ENCODE assay signal across 8 cellular contexts in the genomic region with DNA sequence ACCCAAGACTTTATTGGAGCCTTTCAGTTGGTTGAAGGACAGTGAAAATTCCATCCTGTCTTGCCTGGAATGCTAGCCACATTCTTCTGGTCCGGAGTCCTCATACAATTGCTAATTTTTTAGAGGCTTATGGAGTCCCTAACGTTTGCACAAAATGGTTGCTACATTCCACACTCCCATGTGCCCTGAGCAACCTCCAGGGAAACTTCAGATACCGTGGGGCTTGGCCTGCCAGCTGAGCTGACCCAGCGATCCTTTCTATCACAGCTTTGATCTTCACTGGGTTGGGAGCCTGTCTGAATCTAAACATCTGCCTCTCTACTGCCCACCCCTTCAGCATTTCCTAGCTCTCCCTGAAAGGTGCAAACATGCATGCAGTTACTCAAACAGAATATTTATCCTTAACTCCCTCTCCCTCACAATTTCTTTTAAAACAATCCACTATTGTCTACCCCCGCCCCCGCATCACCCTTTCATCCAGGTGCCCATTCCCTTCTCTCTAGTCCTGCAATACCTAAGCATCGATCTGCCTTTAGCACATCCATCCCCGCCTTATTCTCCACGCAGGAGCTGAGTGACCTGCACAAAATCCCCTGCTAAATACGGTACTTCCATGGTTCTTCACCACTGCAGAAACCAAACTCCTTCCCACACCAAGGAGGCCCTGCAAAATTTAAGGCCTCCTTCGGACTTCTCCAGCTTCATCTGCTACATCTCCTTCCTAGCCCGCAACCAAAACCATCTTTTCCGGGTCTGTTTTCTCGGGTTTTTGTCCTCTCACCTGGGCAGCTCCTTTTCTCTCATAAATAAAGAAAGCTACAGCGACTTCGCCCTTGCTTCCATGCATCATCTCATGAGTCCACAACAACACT. TPM values are rescaled to one million over a fixed set of nuclear protein-coding genes. Genes with fewer than 3 reads are reported as not detected.
DNase-seq lines count a peak whose midpoint lies in the region; ATAC-seq, FAIRE-seq and TF ChIP-seq lines count a peak whose summit lies in the region.

No MANE protein-coding gene starts in this region.

- peak overlapping the region; percentile 98 for H2AFZ ChIP-seq in keratinocyte (ENCODE audit: control insufficient read depth, low read length)

- no peak for TF ChIP-seq EP300 in A549 (IDR thresholded peaks at IDR 0.05)
- no peak for TF ChIP-seq EP300 in suprapubic skin (IDR thresholded peaks at IDR 0.05)

- peaks cover 36% of the 10 kb centered on the region for H3K4me1 ChIP-seq in A549
- H3K4me1 ChIP-seq in HAP-1, result peaks cover 17% of the 10 kb centered on the region
- H3K4me1 ChIP-seq in keratinocyte (ENCODE audit: control insufficient read depth, extremely low read depth, insufficient read depth, low read length), result peaks cover 17% of the 10 kb centered on the region
- H3K4me1 ChIP-seq in suprapubic skin, result peaks cover 51% of the 10 kb centered on the region

- peak overlapping the region; percentile 86 for H3K27ac Mint-ChIP-seq in activated naive CD8-positive, alpha-beta T cell treated with anti-CD3 and anti-CD28 coated beads, Interleukin-2, amount 50 U/mL, for 24 hours

- in situ Hi-C loops in HAP-1 (cut with MboI; ENCODE audit: low sequenced_read_pairs), result no loop called here

- H3K27me3 ChIP-seq in HAP-1 (ENCODE audit: low read depth) (no peaks in the 10 kb centered on the region), keratinocyte (ENCODE audit: control insufficient read depth, extremely low read depth, insufficient read depth, low read length) (no peaks in the 10 kb centered on the region), suprapubic skin (no peaks in the 10 kb centered on the region)

- peak overlapping the region; percentile 76 for H3K4me3 ChIP-seq in A549
- H3K4me3 ChIP-seq in HAP-1, result peak overlapping the region; percentile 79
- peak overlapping the region; percentile 78 to 98 (median 98) for H3K4me3 ChIP-seq in keratinocyte (ENCODE audit: control insufficient read depth in 2 of 3, extremely low read depth in 1 of 3, insufficient read depth in 2 of 3, low read depth in 1 of 3, low read length in 3 of 3)
- H3K4me3 ChIP-seq in suprapubic skin, result peak overlapping the region; percentile 80

- ATAC-seq in A549 (no peak; a peak in 1 of 6 replicates), GM18873 (IDR thresholded peaks at IDR 0.05; ENCODE audit: low FRiP score, unreplicated experiment) (no peak)
- no peak for ATAC-seq in activated naive CD8-positive, alpha-beta T cell treated with anti-CD3 and anti-CD28 coated beads, Interleukin-2, amount 50 U/mL, for 24 hours

- dilution Hi-C loops in keratinocyte (cut with MboI; ENCODE audit: extremely low pct_ligation_motif_present, low sequenced_read_pairs), result no loop called here

- H3K4me1 Mint-ChIP-seq in activated naive CD8-positive, alpha-beta T cell treated with anti-CD3 and anti-CD28 coated beads, Interleukin-2, amount 50 U/mL, for 24 hours, result peaks cover 69% of the 10 kb centered on the region

- TF ChIP-seq POLR2A in A549 (IDR thresholded peaks at IDR 0.05; ENCODE audit: low read length), result no peak
- TF ChIP-seq POLR2A in suprapubic skin (IDR thresholded peaks at IDR 0.05), result no peak

- H3K27ac ChIP-seq in A549 (peak overlapping the region; percentile 83 to 89), keratinocyte (ENCODE audit: control insufficient read depth, insufficient read depth, low read length) (peak overlapping the region; percentile 80), suprapubic skin (peak overlapping the region; percentile 93)

- H4K20me1 ChIP-seq in keratinocyte (ENCODE audit: control insufficient read depth, extremely low read depth, insufficient read depth, low read length), result no peaks in the 10 kb centered on the region

- H3K9me3 Mint-ChIP-seq in activated naive CD8-positive, alpha-beta T cell treated with anti-CD3 and anti-CD28 coated beads, Interleukin-2, amount 50 U/mL, for 24 hours, result no peaks in the 10 kb centered on the region

- POLR2A ChIA-PET in A549 (lab: Yijun Ruan, JAX), result interaction anchor here (0.7 to 1.4 kb wide), 9 partner anchors 18 to 420 kb away, joined by 3 to 11 read pairs (median 3); no protein-coding TSS in a partner anchor

- peaks cover 1% of the 10 kb centered on the region for H3K36me3 Mint-ChIP-seq in activated naive CD8-positive, alpha-beta T cell treated with anti-CD3 and anti-CD28 coated beads, Interleukin-2, amount 50 U/mL, for 24 hours (ENCODE audit: low read depth)

- DNase-seq in A549 (ENCODE audit: low read depth in 1 of 2, low spot score in 1 of 2), result no peak
- DNase-seq in HAP-1 (ENCODE audit: low spot score in 2 of 2), result peak; percentile 75 to 87
- no peak for DNase-seq in activated naive CD8-positive, alpha-beta T cell treated with anti-CD3 and anti-CD28 coated beads, Interleukin-2, amount 50 U/mL, for 24 hours
- DNase-seq in keratinocyte (ENCODE audit: low read depth, low spot score), result no peak
- DNase-seq in suprapubic skin (ENCODE audit: low spot score in 2 of 2), result no peak
- DNase-seq in NK-92 treated with Interleukin-12 subunit alpha and Interleukin-12 subunit beta, amount 100 ng/mL, for 24 hours (lab: John Stamatoyannopoulos, UW), result no peak
- DNase-seq in MV-4-11 (lab: John Stamatoyannopoulos, UW), result no peak

- H3K36me3 ChIP-seq in HAP-1 (replicated peaks) (peaks cover 13% of the 10 kb centered on the region), keratinocyte (ENCODE audit: control insufficient read depth in 2 of 2, extremely low read depth in 1 of 2, insufficient read depth in 2 of 2, low read length in 2 of 2) (no peaks in the 10 kb centered on the region), suprapubic skin (peaks cover 3% of the 10 kb centered on the region)

- H3K9me3 ChIP-seq in A549 (no peaks in the 10 kb centered on the region), HAP-1 (0 out of 2 replicates have a peak, but pooled peaks cover 2% of the 10 kb centered on the region), keratinocyte (ENCODE audit: control insufficient read depth, low read depth, low read length) (no peaks in the 10 kb centered on the region), suprapubic skin (no peaks in the 10 kb centered on the region)

- peaks cover 48% of the 10 kb centered on the region for H3K79me2 ChIP-seq in keratinocyte (ENCODE audit: control insufficient read depth, insufficient read depth, low read length)

- TF ChIP-seq CTCF in A549 (IDR thresholded peaks at IDR 0.05) (no peak), keratinocyte (optimal IDR thresholded peaks at IDR 0.05 in 1 of 3, IDR thresholded peaks at IDR 0.05 in 1 of 3, conservative IDR thresholded peaks at IDR 0.05 in 1 of 3; ENCODE audit: extremely low read depth in 1 of 3, insufficient read depth in 2 of 3, low read length in 3 of 3) (no peak), suprapubic skin (IDR thresholded peaks at IDR 0.05) (no peak)

- WGBS in A549 (ENCODE audit: missing lambda C conversion rate), result 6% methylated on average over 16 of the region's 16 CpGs
- WGBS in suprapubic skin, result 4% methylated on average over 16 of the region's 16 CpGs

- FAIRE-seq in A549 (lab: Jason Lieb, UNC) (no peak), keratinocyte (lab: Jason Lieb, UNC) (no peak)

- H3K4me2 ChIP-seq in A549, result peak overlapping the region; percentile 93
- peak overlapping the region; percentile 84 for H3K4me2 ChIP-seq in keratinocyte (ENCODE audit: control insufficient read depth, extremely low read depth, insufficient read depth, low read depth, low read length)

- TF ChIP-seq RAD21 in A549 (conservative IDR thresholded peaks at IDR 0.05 in 1 of 2, IDR thresholded peaks at IDR 0.05 in 1 of 2), result no peak

- no peaks in the 10 kb centered on the region for H3K27me3 Mint-ChIP-seq in activated naive CD8-positive, alpha-beta T cell treated with anti-CD3 and anti-CD28 coated beads, Interleukin-2, amount 50 U/mL, for 24 hours

- peak overlapping the region; percentile 86 for H3K4me3 Mint-ChIP-seq in activated naive CD8-positive, alpha-beta T cell treated with anti-CD3 and anti-CD28 coated beads, Interleukin-2, amount 50 U/mL, for 24 hours

- CTCF ChIA-PET in A549 (lab: Yijun Ruan, JAX), result interaction anchor here (0.8 to 1.7 kb wide), 4 partner anchors 50 to 278 kb away, joined by 4 to 6 read pairs (median 4); partner anchors contain the start of gene ATMIN

- H3K9ac ChIP-seq in keratinocyte (ENCODE audit: control insufficient read depth, extremely low read depth, insufficient read depth, low read length), result peak overlapping the region; percentile 84

- no peaks in the 10 kb centered on the region for H3K9me1 ChIP-seq in keratinocyte (ENCODE audit: control insufficient read depth, extremely low read depth, insufficient read depth, low read length)

TF ChIP-seq in A549, 52 proteins besides CTCF, POLR2A, EP300 and RAD21:
- TF ChIP-seq HEYL (CRISPR knock-in tag; IDR thresholded peaks at IDR 0.05) (no peak), TFCP2L1 (CRISPR knock-in tag; IDR thresholded peaks at IDR 0.05) (no peak), PHF8 (IDR thresholded peaks at IDR 0.05; ENCODE audit: borderline replicate concordance, low read depth) (peak; percentile 25; the same call in 1 of the 2 replicates)

RNA-seq across cellular contexts. Expression of gene GAN, which starts 0.8 kb away (rescaled TPM):
- polyA plus RNA-seq in A549 (2011; rRNA removed) (6.5 and 8.1 TPM in 2 replicates), A549 (2017; fragmentation: RNase III; extraction: RNeasy Plus Mini Kit Qiagen cat#74134 plus additional on column Dnase treatment) (2.5 to 2.8 TPM (median 2.8 TPM) in 3 replicates), keratinocyte (5.3 to 6.5 TPM (median 5.8 TPM) in 3 replicates)
- polyA plus RNA-seq in A549 (2012; cell fraction: cytosol; rRNA removed), result 1.2 and 1.3 TPM in 2 replicates
- polyA plus RNA-seq in A549 (2012; cell fraction: nucleus; rRNA removed), result 1.5 and 1.9 TPM in 2 replicates
- 19.2 and 24.0 TPM in 2 replicates for polyA minus RNA-seq in A549 (2011; rRNA and poly(A)+ RNA removed)
- 14.7 TPM for polyA plus RNA-seq in keratinocyte (2011; ENCODE audit: low read depth)
- polyA plus RNA-seq in keratinocyte (2011; cell fraction: cytosol; rRNA removed), result 3.8 and 4.4 TPM in 2 replicates
- polyA plus RNA-seq in keratinocyte (2011; cell fraction: nucleus; rRNA removed), result 11.0 and 12.7 TPM in 2 replicates
- 3.2 and 11.1 TPM in 2 replicates for polyA plus RNA-seq in keratinocyte (2012; ENCODE audit: low replicate concordance)
- 11.7 to 25.4 TPM (median 18.6 TPM) in 3 replicates for polyA minus RNA-seq in keratinocyte
- polyA minus RNA-seq in keratinocyte (2011; cell fraction: cytosol; rRNA and poly(A)+ RNA removed), result 14.0 TPM
- polyA minus RNA-seq in keratinocyte (2011; cell fraction: nucleus; rRNA and poly(A)+ RNA removed), result 23.0 and 42.6 TPM in 2 replicates
- 100 to 1,000 TPM in 3 of 4 donors, 10 to 100 TPM in 1; 74.3 to 168 (median 130) TPM for total RNA-seq in suprapubic skin

Comparison
In these comparisons a context has a peak if more than half of its experiments do, and no peak if none do; other contexts are left out.
1. DNase-seq: peak in HAP-1 (2 of 2); none in A549 (0 of 2), activated naive CD8-positive, alpha-beta T cell treated with anti-CD3 and anti-CD28 coated beads, Interleukin-2, amount 50 U/mL, for 24 hours (single experiment), keratinocyte (single experiment), suprapubic skin (0 of 2), NK-92 treated with Interleukin-12 subunit alpha and Interleukin-12 subunit beta, amount 100 ng/mL, for 24 hours (single experiment) and MV-4-11 (single experiment).
2. Peak in every context shown above with its lines, with median percentiles within 50 percentile points of each other: H3K27ac ChIP-seq and H3K4me3 ChIP-seq.